Comparison of ENCODE assay signal across 12 cellular contexts in the genomic region with DNA sequence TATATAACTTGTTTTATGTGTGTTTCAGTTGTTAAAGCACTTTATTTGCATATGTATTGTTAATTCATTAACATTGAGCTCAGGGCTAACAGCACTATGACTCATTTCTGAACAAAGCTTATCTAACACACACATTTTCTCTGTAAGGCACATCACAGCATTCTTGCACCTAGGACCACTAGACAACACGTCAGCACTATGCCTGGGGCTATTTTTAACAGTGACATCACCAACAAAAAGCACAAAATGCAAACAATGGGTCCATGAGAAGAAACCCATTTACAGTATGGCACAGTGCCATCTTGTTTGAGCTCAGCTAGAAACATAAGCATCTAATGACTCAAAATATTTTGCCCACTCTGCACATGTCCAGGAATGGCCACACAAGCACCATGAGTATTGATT.
DNase-seq lines count a peak whose midpoint lies in the region; ATAC-seq lines count a peak whose summit lies in the region.
"Had no signal": no experiment of that assay in that cellular context is flagged by ENCODE, and none has a peak within 500 bp of the region (broad histone marks: within the 10 kb centered on the region; RNA-seq: fewer than 3 reads in every experiment).

No MANE protein-coding gene starts in this region.

- no peak overlapping the region for H2BK15ac ChIP-seq in mesendoderm (replicated peaks; ENCODE audit: low read depth)

- CTCF ChIA-PET in activated CD8-positive, alpha-beta T cell treated with anti-CD3 and anti-CD28 coated beads, Interleukin-2, amount 10 ng/mL, durations not matched to agents 7 days and 5 days (lab: Charles Lee): no interaction called here

- H3K4me1 Mint-ChIP-seq in activated CD8-positive, alpha-beta T cell treated with anti-CD3 and anti-CD28 coated beads, Interleukin-2, amount 10 ng/mL, durations not matched to agents 7 days and 5 days (ENCODE audit: low read depth): no peaks in the 10 kb centered on the region
- H3K4me1 Mint-ChIP-seq: CD8-positive, alpha-beta memory T cell; IgD-negative memory B cell had no signal

- H3K79me2 ChIP-seq in mesendoderm (ENCODE audit: control insufficient read depth, insufficient read depth, low read length): no peaks in the 10 kb centered on the region

- H3K27me3 Mint-ChIP-seq in activated CD8-positive, alpha-beta T cell treated with anti-CD3 and anti-CD28 coated beads, Interleukin-2, amount 10 ng/mL, durations not matched to agents 7 days and 5 days (ENCODE audit: low read depth): no peaks in the 10 kb centered on the region
- H3K27me3 Mint-ChIP-seq: IgD-negative memory B cell had no signal

- H3K4me3 Mint-ChIP-seq in activated CD8-positive, alpha-beta T cell treated with anti-CD3 and anti-CD28 coated beads, Interleukin-2, amount 10 ng/mL, durations not matched to agents 7 days and 5 days: no peak overlapping the region
- H3K4me3 Mint-ChIP-seq: CD8-positive, alpha-beta memory T cell; IgD-negative memory B cell had no signal

- WGBS in mesendoderm (ENCODE audit: extremely low coverage, insufficient coverage, low lambda C conversion rate): no CpG with 5 or more reads among the region's 1 CpG

- H2BK5ac ChIP-seq in mesendoderm (ENCODE audit: low read length): no peak overlapping the region

- H2BK120ac ChIP-seq in mesendoderm (ENCODE audit: low read depth, low read length): no peak overlapping the region

- no peak overlapping the region for H2AK5ac ChIP-seq in mesendoderm (ENCODE audit: low read length)

- H3K27ac Mint-ChIP-seq in activated CD8-positive, alpha-beta T cell treated with anti-CD3 and anti-CD28 coated beads, Interleukin-2, amount 10 ng/mL, durations not matched to agents 7 days and 5 days: no peak overlapping the region
- H3K27ac Mint-ChIP-seq: CD8-positive, alpha-beta memory T cell; IgD-negative memory B cell had no signal

- DNase-seq in COLO668 (lab: John Stamatoyannopoulos, UW; ENCODE audit: unreplicated experiment) (peak; percentile 59), amniotic epithelial cell (ENCODE audit: low read depth) (peak; percentile 69), NCI-H510A treated with DMSO at 0.1 percent for 48 hours (lab: John Stamatoyannopoulos, UW) (no peak), mesendoderm (no peak)
- no peak for DNase-seq in activated CD8-positive, alpha-beta T cell treated with anti-CD3 and anti-CD28 coated beads, Interleukin-2, amount 10 ng/mL, durations not matched to agents 7 days and 5 days
- DNase-seq in activated CD4-positive, alpha-beta T cell treated with anti-CD3 and anti-CD28 coated beads, Interleukin-2, amount 50 U/mL, for 4 hours: no peak
- DNase-seq: aorta; CD8-positive, alpha-beta memory T cell had no signal

- H4K8ac ChIP-seq in mesendoderm (ENCODE audit: low read depth, low read length): no peak overlapping the region

- no peaks in the 10 kb centered on the region for H3K4me1 ChIP-seq in mesendoderm (ENCODE audit: control insufficient read depth, low read depth, low read length)

- no peaks in the 10 kb centered on the region for H3K36me3 ChIP-seq in mesendoderm (ENCODE audit: control insufficient read depth, insufficient read depth, low read length)

- H3K79me1 ChIP-seq in mesendoderm (ENCODE audit: low read length): no peaks in the 10 kb centered on the region

- no peak overlapping the region for H3K56ac ChIP-seq in mesendoderm (ENCODE audit: low read length)

- H3K23ac ChIP-seq in mesendoderm (ENCODE audit: low read length): no peak overlapping the region

- H3K27ac ChIP-seq in mesendoderm (ENCODE audit: low read depth, low read length): no peak overlapping the region

- H4K5ac ChIP-seq in mesendoderm (ENCODE audit: low read length): no peak overlapping the region

- ATAC-seq in GM19455 (IDR thresholded peaks at IDR 0.05; ENCODE audit: unreplicated experiment) (peak; percentile 86), HG03139 (IDR thresholded peaks at IDR 0.05; ENCODE audit: unreplicated experiment) (peak; percentile 93)
- no peak for ATAC-seq in activated CD8-positive, alpha-beta T cell treated with anti-CD3 and anti-CD28 coated beads, Interleukin-2, amount 10 ng/mL, durations not matched to agents 7 days and 5 days

- H3K27me3 ChIP-seq in mesendoderm (ENCODE audit: insufficient read depth, low read length, poor library complexity): no peaks in the 10 kb centered on the region

- H3K18ac ChIP-seq in mesendoderm (ENCODE audit: low read length): no peak overlapping the region

- H3K4me3 ChIP-seq in mesendoderm (ENCODE audit: low read length): no peak overlapping the region
- H3K4me3 ChIP-seq: lung had no signal

- H3K4ac ChIP-seq in mesendoderm (ENCODE audit: low read depth, low read length): no peak overlapping the region

- POLR2A ChIA-PET in activated CD8-positive, alpha-beta T cell treated with anti-CD3 and anti-CD28 coated beads, Interleukin-2, amount 10 ng/mL, durations not matched to agents 7 days and 5 days (lab: Charles Lee): no interaction called here

- H3K9ac ChIP-seq in mesendoderm (ENCODE audit: low read length): no peak overlapping the region

- H3K4me2 ChIP-seq in mesendoderm (ENCODE audit: low read length): no peak overlapping the region

- H3K9me3 Mint-ChIP-seq in activated CD8-positive, alpha-beta T cell treated with anti-CD3 and anti-CD28 coated beads, Interleukin-2, amount 10 ng/mL, durations not matched to agents 7 days and 5 days (ENCODE audit: insufficient read depth): no peaks in the 10 kb centered on the region

- no peaks in the 10 kb centered on the region for H3K36me3 Mint-ChIP-seq in activated CD8-positive, alpha-beta T cell treated with anti-CD3 and anti-CD28 coated beads, Interleukin-2, amount 10 ng/mL, durations not matched to agents 7 days and 5 days (ENCODE audit: low read depth)
- H3K36me3 Mint-ChIP-seq: IgD-negative memory B cell had no signal

Comparison
In these comparisons a context has a peak if more than half of its experiments do, and no peak if none do; other contexts are left out.
1. DNase-seq: peak in COLO668 (single experiment) and amniotic epithelial cell (single experiment); none in NCI-H510A treated with DMSO at 0.1 percent for 48 hours (single experiment), mesendoderm (single experiment), activated CD8-positive, alpha-beta T cell treated with anti-CD3 and anti-CD28 coated beads, Interleukin-2, amount 10 ng/mL, durations not matched to agents 7 days and 5 days (single experiment) and activated CD4-positive, alpha-beta T cell treated with anti-CD3 and anti-CD28 coated beads, Interleukin-2, amount 50 U/mL, for 4 hours (0 of 2).